ENCODE assay signal across 9 cellular contexts in the genomic region with DNA sequence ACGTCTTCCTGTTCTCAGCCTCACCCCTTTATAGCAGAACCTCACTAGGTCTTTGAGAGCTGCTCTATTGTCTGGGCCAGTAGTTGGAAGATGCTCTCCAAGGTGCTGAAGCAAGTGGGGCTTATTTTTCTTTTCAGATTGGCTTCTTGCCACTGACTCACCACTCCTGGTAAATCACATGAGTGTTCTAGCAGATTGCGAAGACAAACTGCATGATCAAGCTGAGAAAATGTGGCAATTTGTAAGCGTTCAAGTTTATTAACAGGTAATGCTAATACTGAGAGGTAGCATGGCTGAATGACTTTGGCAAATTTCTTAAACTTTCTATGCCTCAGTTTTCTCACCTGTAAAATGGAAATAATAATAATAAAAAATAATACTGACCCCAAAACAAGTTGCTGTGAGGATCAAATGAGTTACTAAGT. TPM values are rescaled to one million over a fixed set of nuclear protein-coding genes. Genes with fewer than 3 reads are reported as not detected.
DNase-seq lines count a peak whose midpoint lies in the region; ATAC-seq and TF ChIP-seq lines count a peak whose summit lies in the region.
"Had no signal": no experiment of that assay in that cellular context is flagged by ENCODE, and none has a peak within 500 bp of the region (broad histone marks: within the 10 kb centered on the region; RNA-seq: fewer than 3 reads in every experiment).

No MANE protein-coding gene starts in this region.

- DNase-seq in Calu3 (peak; percentile 68), adrenal gland (peak; percentile 55 to 83 (median 77)), kidney tubule cell (ENCODE audit: low spot score) (peak; percentile 88), NCI-H187 treated with DMSO at 0.1 percent for 48 hours (lab: John Stamatoyannopoulos, UW) (no peak), COR-L47 (lab: John Stamatoyannopoulos, UW) (no peak), caudate nucleus (lab: John Stamatoyannopoulos, UW) (no peak)

- no peaks in the 10 kb centered on the region for H3K4me1 ChIP-seq in adrenal gland (replicated peaks in 1 of 2)

- H3K9me3 Mint-ChIP-seq in Calu3 (ENCODE audit: low read depth, unreplicated experiment), result no peaks in the 10 kb centered on the region

- no peaks in the 10 kb centered on the region for H3K9me3 ChIP-seq in adrenal gland (replicated peaks in 1 of 3)

- no peaks in the 10 kb centered on the region for H3K4me1 Mint-ChIP-seq in Calu3 (ENCODE audit: low read depth, unreplicated experiment)

- CTCF ChIA-PET in Calu3 (lab: Charles Lee), result interaction anchor here (0.9 to 1.4 kb wide), 2 partner anchors 15 to 132 kb away, joined by 3 to 4 read pairs; a partner anchor contains a TSS

- no peak for TF ChIP-seq RAD21 in Ishikawa (IDR thresholded peaks at IDR 0.05; ENCODE audit: low read depth)

- H3K36me3 Mint-ChIP-seq in Calu3 (ENCODE audit: insufficient read depth, unreplicated experiment), result no peaks in the 10 kb centered on the region

- H3K4me3 ChIP-seq in adrenal gland, result no peak overlapping the region

- no TSS peak for BruUV-seq in Calu3 (replicated peaks; lab: Mats Ljungman, UMichigan)

- TF ChIP-seq EP300 in Ishikawa (IDR thresholded peaks at IDR 0.05; ENCODE audit: borderline replicate concordance), result no peak

- H3K36me3 ChIP-seq in adrenal gland (replicated peaks in 1 of 2), result no peaks in the 10 kb centered on the region

- H3K27ac ChIP-seq in adrenal gland (no peak overlapping the region), caudate nucleus (ENCODE audit: low read depth, low read length) (no peak overlapping the region)

- H3K27ac Mint-ChIP-seq in Calu3 (ENCODE audit: unreplicated experiment), result no peak overlapping the region

- no peak for TF ChIP-seq CTCF in Calu3 (IDR thresholded peaks at IDR 0.05; ENCODE audit: unreplicated experiment)
- TF ChIP-seq CTCF in adrenal gland (IDR thresholded peaks at IDR 0.05), result no peak

- WGBS in adrenal gland, 4 donors, result 16 to 27% (median 23%) methylated on average over 3 of the region's 3 CpGs

- peaks cover 8% of the 10 kb centered on the region for H3K27me3 ChIP-seq in adrenal gland

- no peak overlapping the region for H3K4me3 Mint-ChIP-seq in Calu3 (ENCODE audit: low read depth, unreplicated experiment)

- no peak for ATAC-seq in GM21528 (IDR thresholded peaks at IDR 0.05; ENCODE audit: low FRiP score, unreplicated experiment)

- no peak for TF ChIP-seq POLR2A in adrenal gland (IDR thresholded peaks at IDR 0.05)

- peaks cover 76% of the 10 kb centered on the region for H3K27me3 Mint-ChIP-seq in Calu3 (ENCODE audit: unreplicated experiment)

- intact Hi-C loops in Calu3 (cut with micrococcal nuclease; ENCODE audit: unreplicated experiment), result loop anchor here (5.0 kb wide), 1 partner anchor 58 kb away; a partner anchor contains a TSS
- intact Hi-C loops in adrenal gland (cut with DNase I), result no loop called here

TF ChIP-seq in Ishikawa, 13 proteins besides CTCF, POLR2A, EP300 and RAD21:
- TF ChIP-seq, protein P1, sequence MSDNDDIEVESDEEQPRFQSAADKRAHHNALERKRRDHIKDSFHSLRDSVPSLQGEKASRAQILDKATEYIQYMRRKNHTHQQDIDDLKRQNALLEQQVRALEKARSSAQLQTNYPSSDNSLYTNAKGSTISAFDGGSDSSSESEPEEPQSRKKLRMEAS (IDR thresholded peaks at IDR 0.05), result 0 out of 2 replicates have a peak, but pooled peaks have one; percentile 15
- TF ChIP-seq, protein P2, sequence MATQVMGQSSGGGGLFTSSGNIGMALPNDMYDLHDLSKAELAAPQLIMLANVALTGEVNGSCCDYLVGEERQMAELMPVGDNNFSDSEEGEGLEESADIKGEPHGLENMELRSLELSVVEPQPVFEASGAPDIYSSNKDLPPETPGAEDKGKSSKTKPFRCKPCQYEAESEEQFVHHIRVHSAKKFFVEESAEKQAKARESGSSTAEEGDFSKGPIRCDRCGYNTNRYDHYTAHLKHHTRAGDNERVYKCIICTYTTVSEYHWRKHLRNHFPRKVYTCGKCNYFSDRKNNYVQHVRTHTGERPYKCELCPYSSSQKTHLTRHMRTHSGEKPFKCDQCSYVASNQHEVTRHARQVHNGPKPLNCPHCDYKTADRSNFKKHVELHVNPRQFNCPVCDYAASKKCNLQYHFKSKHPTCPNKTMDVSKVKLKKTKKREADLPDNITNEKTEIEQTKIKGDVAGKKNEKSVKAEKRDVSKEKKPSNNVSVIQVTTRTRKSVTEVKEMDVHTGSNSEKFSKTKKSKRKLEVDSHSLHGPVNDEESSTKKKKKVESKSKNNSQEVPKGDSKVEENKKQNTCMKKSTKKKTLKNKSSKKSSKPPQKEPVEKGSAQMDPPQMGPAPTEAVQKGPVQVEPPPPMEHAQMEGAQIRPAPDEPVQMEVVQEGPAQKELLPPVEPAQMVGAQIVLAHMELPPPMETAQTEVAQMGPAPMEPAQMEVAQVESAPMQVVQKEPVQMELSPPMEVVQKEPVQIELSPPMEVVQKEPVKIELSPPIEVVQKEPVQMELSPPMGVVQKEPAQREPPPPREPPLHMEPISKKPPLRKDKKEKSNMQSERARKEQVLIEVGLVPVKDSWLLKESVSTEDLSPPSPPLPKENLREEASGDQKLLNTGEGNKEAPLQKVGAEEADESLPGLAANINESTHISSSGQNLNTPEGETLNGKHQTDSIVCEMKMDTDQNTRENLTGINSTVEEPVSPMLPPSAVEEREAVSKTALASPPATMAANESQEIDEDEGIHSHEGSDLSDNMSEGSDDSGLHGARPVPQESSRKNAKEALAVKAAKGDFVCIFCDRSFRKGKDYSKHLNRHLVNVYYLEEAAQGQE (IDR thresholded peaks at IDR 0.05; ENCODE audit: low read depth), result peak; percentile 96
- TF ChIP-seq ZBTB7A (IDR thresholded peaks at IDR 0.05; ENCODE audit: low read depth), result no peak
- TF ChIP-seq TCF12 (IDR thresholded peaks at IDR 0.05; ENCODE audit: low read depth), result no peak
- TF ChIP-seq NFIC (IDR thresholded peaks at IDR 0.05), result peak; percentile 78

RNA-seq across cellular contexts. Expression of a gene that starts 59.2 kb away (rescaled TPM):
- total RNA-seq in Calu3 (2022), result not detected in 2 replicates
- total RNA-seq in adrenal gland, result 1 to 10 TPM in 1 of 8 donors, under 1 TPM in 3, not detected in 4; 0.11 to 1.8 (median 0.36) TPM
- under 1 TPM; 0.24 to 0.66 (median 0.64) TPM for polyA plus RNA-seq in adrenal gland
- polyA plus RNA-seq: esophagus had no signal

Comparison
In these comparisons a context has a peak if more than half of its experiments do, and no peak if none do; other contexts are left out.
1. DNase-seq: peak in Calu3 (single experiment), adrenal gland (7 of 7) and kidney tubule cell (single experiment); none in NCI-H187 treated with DMSO at 0.1 percent for 48 hours (single experiment), COR-L47 (single experiment) and caudate nucleus (0 of 61).